20 cellular contexts compared by ENCODE assay signal in genomic region chr5:163642904-163643303, GRCh38.
"Had no signal": no experiment of that assay in that cellular context is flagged by ENCODE, and none has a peak within 500 bp of the region (broad histone marks: within the 10 kb centered on the region; RNA-seq: fewer than 3 reads in every experiment).

No MANE protein-coding gene starts in this region.

- H3K36me3 ChIP-seq: MG63 had no signal

- ATAC-seq: Panc1, PC-3 had no signal

- H3K9ac ChIP-seq: SK-N-SH had no signal

- H3K9me3 ChIP-seq: SK-N-SH had no signal

- H3K27ac ChIP-seq: RWPE1 had no signal

- DNase-seq: Karpas-422; KG1; MG63; NCI-H1092 treated with DMSO at 0.1 percent for 48 hours; NCI-H1436; NCI-H1694; NCI-H187 treated with DMSO at 0.1 percent for 48 hours; NCI-H2029 treated with DMSO at 0.1 percent for 48 hours; NCI-H2171 treated with DMSO at 0.1 percent for 48 hours; NCI-H345; NCI-H446 treated with DMSO at 0.1 percent for 48 hours; NCI-H510A treated with DMSO at 0.1 percent for 48 hours; NCI-H526; NCI-H748 treated with DMSO at 0.1 percent for 48 hours; NK-92 treated with Interleukin-12 subunit alpha and Interleukin-12 subunit beta, amount 100 ng/mL, for 24 hours; PC-3; SHP77; SK-N-SH had no signal

- H3K27me3 ChIP-seq: MG63 had no signal

- H3K4me2 ChIP-seq: SK-N-SH had no signal

- H3K4me3 ChIP-seq: MG63 had no signal
